ENCODE assay signal across 33 cellular contexts in the genomic region with DNA sequence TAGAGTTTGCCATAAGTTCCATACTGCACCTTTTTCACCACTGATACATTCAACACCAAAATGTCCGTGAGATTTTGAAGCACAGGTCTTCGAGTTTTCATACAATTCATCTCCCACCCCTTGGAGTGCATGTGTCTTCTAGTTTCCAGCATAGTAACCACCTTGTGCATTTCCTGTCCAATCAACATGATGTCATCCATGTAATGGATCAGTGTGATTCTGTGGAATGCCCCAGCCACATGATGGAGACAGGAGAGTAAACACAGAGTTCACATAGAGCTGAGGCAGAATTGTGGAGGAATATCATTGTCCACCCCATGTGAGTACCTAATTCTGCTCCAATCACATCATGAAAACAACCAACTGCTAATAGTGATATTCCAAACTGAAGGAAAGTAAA.
"Had no signal": no experiment of that assay in that cellular context is flagged by ENCODE, and none has a peak within 500 bp of the region (broad histone marks: within the 10 kb centered on the region; RNA-seq: fewer than 3 reads in every experiment).

No MANE protein-coding gene starts in this region.

- H3K27me3 ChIP-seq: ascending aorta, body of pancreas, cardiac muscle cell, MG63, SJCRH30 had no signal

- H3K9ac ChIP-seq: SK-N-SH had no signal

- H3K4me3 ChIP-seq: ascending aorta, body of pancreas, cardiac muscle cell, MG63, SJCRH30 had no signal

- H3K4me3 Mint-ChIP-seq: activated CD8-positive, alpha-beta T cell treated with anti-CD3 and anti-CD28 coated beads, Interleukin-2, amount 10 ng/mL, durations not matched to agents 7 days and 5 days; activated naive CD8-positive, alpha-beta T cell treated with anti-CD3 and anti-CD28 coated beads, Interleukin-2, amount 50 U/mL, for 24 hours; activated T-cell treated with anti-CD3 and anti-CD28 coated beads, Interleukin-2, amount 50 U/mL, for 24 hours; activated T-helper 1 cell treated with anti-CD3 and anti-CD28 coated beads, Interleukin-12 subunit alpha, Interleukin-12 subunit beta, Interleukin-2, Interleukin-4 antibody, amounts not matched to agents 30 ng/mL and 10 ng/mL and 1 ng/mL, durations not matched to agents 14 hours and 24 hours and 36 hours had no signal

- DNase-seq: activated CD4-positive, alpha-beta T cell treated with anti-CD3 and anti-CD28 coated beads for 4 hours; activated CD8-positive, alpha-beta memory T cell treated with anti-CD3 and anti-CD28 coated beads, Interleukin-2, amount 50 U/mL, for 48 hours; activated CD8-positive, alpha-beta T cell treated with anti-CD3 and anti-CD28 coated beads, Interleukin-2, amount 10 ng/mL, durations not matched to agents 7 days and 5 days; activated effector memory CD4-positive, alpha-beta T cell treated with Interleukin-2 at 50 U/mL for 16 hours; activated naive CD4-positive, alpha-beta T cell; activated naive CD8-positive, alpha-beta T cell treated with anti-CD3 and anti-CD28 coated beads, Interleukin-2, amount 50 U/mL, for 24 hours; activated T-cell treated with anti-CD3 and anti-CD28 coated beads, Interleukin-2, amount 50 U/mL, for 24 hours; amniotic stem cell; body of pancreas; MG63; MV-4-11; NCI-H1092 treated with DMSO at 0.1 percent for 48 hours; NCI-H1417 treated with DMSO at 0.1 percent for 48 hours; NCI-H1694; NCI-H2029; NCI-H2107; NCI-H2171 treated with DMSO at 0.1 percent for 48 hours; NCI-H345; NCI-H510A; NCI-H526 treated with DMSO at 0.1 percent for 48 hours; NK-92 treated with Interleukin-12 subunit alpha and Interleukin-12 subunit beta, amount 100 ng/mL, for 24 hours; OCI-M1; Right ventricle myocardium superior; SJCRH30; SK-N-SH; T-helper 1 cell had no signal

- H3K27ac ChIP-seq: ascending aorta, body of pancreas, cardiac muscle cell, RWPE1, SJCRH30 had no signal

- ATAC-seq: activated CD4-positive, CD25-positive, alpha-beta regulatory T cell treated with anti-CD3 and anti-CD28 coated beads, Interleukin-2, amount 50 U/mL, for 24 hours; activated CD8-positive, alpha-beta T cell treated with anti-CD3 and anti-CD28 coated beads, Interleukin-2, amount 10 ng/mL, durations not matched to agents 7 days and 5 days; activated naive CD4-positive, alpha-beta T cell treated with anti-CD3 and anti-CD28 coated beads, Interleukin-2, amount 50 U/mL, for 72 hours; activated naive CD8-positive, alpha-beta T cell treated with anti-CD3 and anti-CD28 coated beads, Interleukin-2, amount 50 U/mL, for 24 hours; body of pancreas; Panc1 had no signal

- H3K4me1 Mint-ChIP-seq: activated naive CD8-positive, alpha-beta T cell treated with anti-CD3 and anti-CD28 coated beads, Interleukin-2, amount 50 U/mL, for 24 hours had no signal

- H3K36me3 ChIP-seq: ascending aorta, cardiac muscle cell, MG63, SJCRH30 had no signal

- H3K9me3 ChIP-seq: ascending aorta, body of pancreas, SJCRH30, SK-N-SH had no signal

- H3K4me1 ChIP-seq: ascending aorta, body of pancreas, SJCRH30 had no signal

- H3K4me2 ChIP-seq: SK-N-SH had no signal

- H3K27me3 Mint-ChIP-seq: activated naive CD8-positive, alpha-beta T cell treated with anti-CD3 and anti-CD28 coated beads, Interleukin-2, amount 50 U/mL, for 24 hours; activated T-cell treated with anti-CD3 and anti-CD28 coated beads, Interleukin-2, amount 50 U/mL, for 24 hours had no signal

- H3K36me3 Mint-ChIP-seq: activated naive CD4-positive, alpha-beta T cell treated with anti-CD3 and anti-CD28 coated beads, Interleukin-2, amount 50 U/mL, for 72 hours had no signal

- H3K27ac Mint-ChIP-seq: activated CD8-positive, alpha-beta T cell treated with anti-CD3 and anti-CD28 coated beads, Interleukin-2, amount 10 ng/mL, durations not matched to agents 7 days and 5 days; activated naive CD4-positive, alpha-beta T cell treated with anti-CD3 and anti-CD28 coated beads, Interleukin-2, amount 50 U/mL, for 72 hours; activated naive CD8-positive, alpha-beta T cell treated with anti-CD3 and anti-CD28 coated beads, Interleukin-2, amount 50 U/mL, for 24 hours; activated T-cell treated with anti-CD3 and anti-CD28 coated beads, Interleukin-2, amount 50 U/mL, for 24 hours; activated T-helper 1 cell treated with anti-CD3 and anti-CD28 coated beads, Interleukin-12 subunit alpha, Interleukin-12 subunit beta, Interleukin-2, Interleukin-4 antibody, amounts not matched to agents 30 ng/mL and 10 ng/mL and 1 ng/mL, durations not matched to agents 14 hours and 24 hours and 36 hours had no signal
